Comparison of ENCODE assay signal across 8 cellular contexts in genomic region chr15:91857772-91858171, GRCh38. TPM values are rescaled to one million over a fixed set of nuclear protein-coding genes. Genes with fewer than 3 reads are reported as not detected.
A peak's percentile ranks its signal among the peaks of the same experiment; 100 is the strongest.
DNase-seq lines count a peak whose midpoint lies in the region; ATAC-seq and TF ChIP-seq lines count a peak whose summit lies in the region.

No MANE protein-coding gene starts in this region.

- peaks cover 66% of the 10 kb centered on the region for H3K79me2 ChIP-seq in GM23338 (replicated peaks; ENCODE audit: insufficient read depth)

- no peaks in the 10 kb centered on the region for H3K27me3 Mint-ChIP-seq in central memory CD8-positive, alpha-beta T cell
- peaks cover 14% of the 10 kb centered on the region for H3K27me3 Mint-ChIP-seq in GM23338 (ENCODE audit: insufficient read depth, low read depth, poor library complexity)

- H3K27ac Mint-ChIP-seq in central memory CD8-positive, alpha-beta T cell (ENCODE audit: low read depth): peak overlapping the region; percentile 93
- H3K27ac Mint-ChIP-seq in GM23338: no peak overlapping the region

- 0 out of 2 replicates have a peak, but pooled peaks cover 8% of the 10 kb centered on the region for H3F3A ChIP-seq in GM23338 (replicated peaks; ENCODE audit: low read depth)

- TF ChIP-seq CTCF in GM23338 (conservative IDR thresholded peaks at IDR 0.05; ENCODE audit: low read depth in 2 of 2): no peak

- ATAC-seq in GM18499 (IDR thresholded peaks at IDR 0.05; ENCODE audit: insufficient read depth, unreplicated experiment) (peak; percentile 83), GM21381 (IDR thresholded peaks at IDR 0.05; ENCODE audit: unreplicated experiment) (peak; percentile 48), HG03571 (IDR thresholded peaks at IDR 0.05; ENCODE audit: unreplicated experiment) (peak; percentile 55), SK-N-SH treated with all-trans-retinoic acid at 6 μM for 48 hours (no peak), GM23338 (no peak)
- peak; percentile 71 for ATAC-seq in central memory CD8-positive, alpha-beta T cell (replicated peaks; ENCODE audit: extremely low read depth, poor library complexity, severe bottlenecking)

- no peak overlapping the region for H3K4me2 ChIP-seq in GM23338

- no peak overlapping the region for H3K27ac ChIP-seq in GM23338 (ENCODE audit: low read depth)

- peaks cover 26% of the 10 kb centered on the region for H3K4me1 ChIP-seq in GM23338 (ENCODE audit: insufficient read depth)

- DNase-seq in central memory CD8-positive, alpha-beta T cell (ENCODE audit: low spot score in 2 of 2): peak in 1 of 2 donors; percentile 51
- DNase-seq in NCI-H2196 (lab: John Stamatoyannopoulos, UW; ENCODE audit: unreplicated experiment) (no peak), NCI-H345 (lab: John Stamatoyannopoulos, UW) (no peak), GM23338 (ENCODE audit: low spot score) (no peak)

- H3K4me1 Mint-ChIP-seq in central memory CD8-positive, alpha-beta T cell: peaks cover 49% of the 10 kb centered on the region
- H3K4me1 Mint-ChIP-seq in GM23338: peaks cover 32% of the 10 kb centered on the region

- no peak overlapping the region for H2AFZ ChIP-seq in GM23338

- H3K9me3 Mint-ChIP-seq in central memory CD8-positive, alpha-beta T cell: no peaks in the 10 kb centered on the region
- no peaks in the 10 kb centered on the region for H3K9me3 Mint-ChIP-seq in GM23338

- peak overlapping the region; percentile 26 for H3K4me3 Mint-ChIP-seq in central memory CD8-positive, alpha-beta T cell
- H3K4me3 Mint-ChIP-seq in GM23338: no peak overlapping the region

- peaks cover 7% of the 10 kb centered on the region for H4K20me1 ChIP-seq in GM23338 (replicated peaks; ENCODE audit: insufficient read depth)

- peaks cover 17% of the 10 kb centered on the region for H3K36me3 Mint-ChIP-seq in central memory CD8-positive, alpha-beta T cell (ENCODE audit: insufficient read depth)
- no peaks in the 10 kb centered on the region for H3K36me3 Mint-ChIP-seq in GM23338 (ENCODE audit: low read depth)

- no peaks in the 10 kb centered on the region for H3K36me3 ChIP-seq in GM23338 (ENCODE audit: insufficient read depth)

- no peak overlapping the region for H3K4me3 ChIP-seq in GM23338

- peaks cover 17% of the 10 kb centered on the region for H3K27me3 ChIP-seq in GM23338 (ENCODE audit: insufficient read depth)

- H3K9me2 ChIP-seq in GM23338 (ENCODE audit: insufficient read depth): no peaks in the 10 kb centered on the region

TF ChIP-seq in SK-N-SH treated with all-trans-retinoic acid at 6 μM for 48 hours, 23 proteins besides CTCF, POLR2A, EP300 and RAD21:
- TF ChIP-seq ESRRG (CRISPR knock-in tag; IDR thresholded peaks at IDR 0.05) (no peak), BACH2 (CRISPR knock-in tag; IDR thresholded peaks at IDR 0.05; ENCODE audit: borderline replicate concordance) (no peak), ZFP30 (CRISPR knock-in tag; IDR thresholded peaks at IDR 0.05) (no peak)
- TF ChIP-seq, protein P1, sequence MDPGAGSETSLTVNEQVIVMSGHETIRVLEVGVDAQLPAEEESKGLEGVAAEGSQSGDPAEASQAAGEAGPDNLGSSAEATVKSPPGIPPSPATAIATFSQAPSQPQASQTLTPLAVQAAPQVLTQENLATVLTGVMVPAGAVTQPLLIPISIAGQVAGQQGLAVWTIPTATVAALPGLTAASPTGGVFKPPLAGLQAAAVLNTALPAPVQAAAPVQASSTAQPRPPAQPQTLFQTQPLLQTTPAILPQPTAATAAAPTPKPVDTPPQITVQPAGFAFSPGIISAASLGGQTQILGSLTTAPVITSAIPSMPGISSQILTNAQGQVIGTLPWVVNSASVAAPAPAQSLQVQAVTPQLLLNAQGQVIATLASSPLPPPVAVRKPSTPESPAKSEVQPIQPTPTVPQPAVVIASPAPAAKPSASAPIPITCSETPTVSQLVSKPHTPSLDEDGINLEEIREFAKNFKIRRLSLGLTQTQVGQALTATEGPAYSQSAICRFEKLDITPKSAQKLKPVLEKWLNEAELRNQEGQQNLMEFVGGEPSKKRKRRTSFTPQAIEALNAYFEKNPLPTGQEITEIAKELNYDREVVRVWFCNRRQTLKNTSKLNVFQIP (CRISPR knock-in tag; IDR thresholded peaks at IDR 0.05; ENCODE audit: borderline replicate concordance, low read depth): no peak
TF ChIP-seq in SK-N-SH treated with all-trans-retinoic acid at 6 μM for 48 hours: peak in this region for 0.

TF ChIP-seq in GM23338, 12 proteins besides CTCF, POLR2A, EP300 and RAD21 (continues in another document):
- no peak for TF ChIP-seq STAT1 (IDR thresholded peaks at IDR 0.05; ENCODE audit: unreplicated experiment)
- no peak for TF ChIP-seq ZNF462 (CRISPR knock-in tag; IDR thresholded peaks at IDR 0.05)
- no peak for TF ChIP-seq JUNB (IDR thresholded peaks at IDR 0.05; ENCODE audit: unreplicated experiment)
- no peak for TF ChIP-seq POLR2AphosphoS5 (IDR thresholded peaks at IDR 0.05; ENCODE audit: low read depth)
- no peak for TF ChIP-seq NANOG (IDR thresholded peaks at IDR 0.05; ENCODE audit: borderline replicate concordance)

RNA-seq across cellular contexts. Expression of gene SLCO3A1, which starts 4.3 kb away (rescaled TPM):
- 9.4 and 11.5 TPM in 2 replicates for total RNA-seq in GM23338 (2014; rRNA removed; shearing (Covaris generic))
- 7.3 and 10.7 TPM in 2 replicates for polyA plus RNA-seq in GM23338 (2016; fragmentation: Nextera tagmentation; extraction: Ambion mirVana)

Comparison
In these comparisons a context has a peak if more than half of its experiments do, and no peak if none do; other contexts are left out.
1. ATAC-seq: peak in GM18499 (single experiment), GM21381 (single experiment), HG03571 (single experiment) and central memory CD8-positive, alpha-beta T cell (single experiment); none in SK-N-SH treated with all-trans-retinoic acid at 6 μM for 48 hours (single experiment) and GM23338 (single experiment).